Comparison of ENCODE assay signal across 8 cellular contexts in genomic region chr1:59295603-59296002, GRCh38. TPM values are rescaled to one million over a fixed set of nuclear protein-coding genes. Genes with fewer than 3 reads are reported as not detected.
DNase-seq lines count a peak whose midpoint lies in the region; ATAC-seq, FAIRE-seq and TF ChIP-seq lines count a peak whose summit lies in the region.

No MANE protein-coding gene starts in this region.

- no peak overlapping the region for H2AK5ac ChIP-seq in mesendoderm (ENCODE audit: low read length)

- H3K9me3 ChIP-seq in heart right ventricle (no peaks in the 10 kb centered on the region), GM12878 (replicated peaks; ENCODE audit: control insufficient read depth, insufficient read depth, low read length) (no peaks in the 10 kb centered on the region), uterus (no peaks in the 10 kb centered on the region)

- no peak overlapping the region for H3K56ac ChIP-seq in mesendoderm (ENCODE audit: low read length)

- TF ChIP-seq CTCF in heart right ventricle (IDR thresholded peaks at IDR 0.05) = no peak
- TF ChIP-seq CTCF in GM12878 (IDR thresholded peaks at IDR 0.05 in 2 of 3, conservative IDR thresholded peaks at IDR 0.05 in 1 of 3; ENCODE audit: control insufficient read depth in 2 of 3, extremely low read depth in 1 of 3, insufficient read depth in 1 of 3, low read depth in 3 of 3, low read length in 3 of 3) = no peak
- TF ChIP-seq CTCF in uterus (IDR thresholded peaks at IDR 0.05) = no peak

- intact Hi-C loops in heart right ventricle (cut with DNase I) (loop anchor here (1.0 to 10.0 kb wide), 27 partner anchors 97 to 551 kb away; partner anchors contain the start of gene JUN (in 5 of the 10)), Right ventricle myocardium superior (cut with DNase I) (loop anchor here (2.0 to 10.0 kb wide), 5 partner anchors 141 to 511 kb away; partner anchors contain the start of gene JUN), GM12878 (cut with micrococcal nuclease; ENCODE audit: unreplicated experiment) (loop anchor here (2.0 to 10.0 kb wide), 6 partner anchors 151 to 511 kb away; partner anchors contain the start of gene JUN), uterus (cut with DNase I; ENCODE audit: low total_unique reads) (loop anchor here (10.0 kb wide), 1 partner anchor 59 kb away; no protein-coding TSS in a partner anchor)

- POLR2A ChIA-PET in GM12878 (lab: Charles Lee) = interaction anchor here (1.0 to 1.9 kb wide), 5 partner anchors 10 to 58 kb away, joined by 3 to 6 read pairs (median 3); no protein-coding TSS in a partner anchor

- H3K36me3 ChIP-seq in heart right ventricle = no peaks in the 10 kb centered on the region
- no peaks in the 10 kb centered on the region for H3K36me3 ChIP-seq in GM12878 (ENCODE audit: control insufficient read depth in 2 of 2, insufficient read depth in 2 of 2, low read length in 1 of 2)
- H3K36me3 ChIP-seq in mesendoderm (ENCODE audit: control insufficient read depth, insufficient read depth, low read length) = no peaks in the 10 kb centered on the region
- no peaks in the 10 kb centered on the region for H3K36me3 ChIP-seq in uterus

- H3K4me2 ChIP-seq in GM12878 (ENCODE audit: control insufficient read depth, insufficient read depth) (peak overlapping the region; percentile 84), mesendoderm (ENCODE audit: low read length) (no peak overlapping the region)

- no peak for ATAC-seq in heart right ventricle
- ATAC-seq in Right ventricle myocardium superior (ENCODE audit: poor library complexity) = no peak
- ATAC-seq in GM12878 = no peak
- no peak for ATAC-seq in HG02970 (IDR thresholded peaks at IDR 0.05; ENCODE audit: low FRiP score, unreplicated experiment)

- CTCF ChIA-PET in GM12878 (lab: Yijun Ruan, JAX) = interaction anchor here (0.5 to 2.1 kb wide), 6 partner anchors 23 to 514 kb away, joined by 3 to 6 read pairs (median 4); no protein-coding TSS in a partner anchor

- peak overlapping the region in 9 of 10 donors; percentile 45 to 68 (median 62) for H3K4me3 ChIP-seq in heart right ventricle
- H3K4me3 ChIP-seq in GM12878 = no peak overlapping the region
- no peak overlapping the region for H3K4me3 ChIP-seq in mesendoderm (ENCODE audit: low read length)
- peak overlapping the region; percentile 43 to 51 for H3K4me3 ChIP-seq in uterus

- H2BK120ac ChIP-seq in mesendoderm (ENCODE audit: low read depth, low read length) = no peak overlapping the region

- H3K79me2 ChIP-seq in GM12878 (ENCODE audit: control insufficient read depth, insufficient read depth, low read length) (no peaks in the 10 kb centered on the region; the same call in 1 of the 2 replicates), mesendoderm (ENCODE audit: control insufficient read depth, insufficient read depth, low read length) (no peaks in the 10 kb centered on the region)

- H3K79me1 ChIP-seq in mesendoderm (ENCODE audit: low read length) = no peaks in the 10 kb centered on the region

- H4K8ac ChIP-seq in mesendoderm (ENCODE audit: low read depth, low read length) = no peak overlapping the region

- no peak overlapping the region for H2BK5ac ChIP-seq in mesendoderm (ENCODE audit: low read length)

- no TSS peak for BruUV-seq in GM12878 (replicated peaks; lab: Mats Ljungman, UMichigan)

- H4K20me1 ChIP-seq in GM12878 (ENCODE audit: control insufficient read depth, insufficient read depth) = no peaks in the 10 kb centered on the region

- no peak for DNase-seq in heart right ventricle
- no peak for DNase-seq in Right ventricle myocardium superior
- no peak for DNase-seq in GM12878 (ENCODE audit: low read depth, low spot score)
- DNase-seq in mesendoderm = no peak
- no peak for DNase-seq in uterus
- no peak for DNase-seq in GM19238 (ENCODE audit: insufficient read length, low spot score)
- no peak for DNase-seq in NCI-H82 (lab: John Stamatoyannopoulos, UW)

- H3K4me1 ChIP-seq in heart right ventricle (peaks cover 0 to 60% (median 17%) of the 10 kb centered on the region in 9 donors), GM12878 (ENCODE audit: control insufficient read depth, insufficient read depth, low read length) (peaks cover 3% of the 10 kb centered on the region; the same call in 1 of the 2 replicates), mesendoderm (ENCODE audit: control insufficient read depth, low read depth, low read length) (peaks cover 3% of the 10 kb centered on the region), uterus (no peaks in the 10 kb centered on the region)

- WGBS in heart right ventricle, 2 donors = 32 to 36% methylated on average over 4 of the region's 4 CpGs
- 82% methylated on average over 4 of the region's 4 CpGs for WGBS in GM12878 (ENCODE audit: insufficient coverage, insufficient replicate concordance, low lambda C conversion rate, missing lambda C conversion rate)
- no CpG with 5 or more reads among the region's 4 CpGs for WGBS in mesendoderm (ENCODE audit: extremely low coverage, insufficient coverage, low lambda C conversion rate)

- FAIRE-seq in GM12878 (lab: Jason Lieb, UNC) = no peak

- no peak overlapping the region for H3K4ac ChIP-seq in mesendoderm (ENCODE audit: low read depth, low read length)

- SMC1A ChIA-PET in GM12878 (lab: Charles Lee; ENCODE audit: uncharacterized antibody, unreplicated experiment) = interaction anchor here (0.7 to 3.1 kb wide), 10 partner anchors 9 to 404 kb away, joined by 3 to 11 read pairs (median 4); no protein-coding TSS in a partner anchor

- no peak overlapping the region for H4K5ac ChIP-seq in mesendoderm (ENCODE audit: low read length)

- H3K27ac ChIP-seq in heart right ventricle (peak overlapping the region; percentile 92 to 99 (median 97)), GM12878 (ENCODE audit: control insufficient read depth, insufficient read depth) (no peak overlapping the region), mesendoderm (ENCODE audit: low read depth, low read length) (no peak overlapping the region), uterus (peak overlapping the region; percentile 96 to 99)

- peak overlapping the region; percentile 64 for H3K9ac ChIP-seq in GM12878 (ENCODE audit: control insufficient read depth, insufficient read depth, low read length)
- H3K9ac ChIP-seq in mesendoderm (ENCODE audit: low read length) = peak overlapping the region; percentile 52

- peak overlapping the region; percentile 90 for H2AFZ ChIP-seq in GM12878 (ENCODE audit: control insufficient read depth, low read depth, low read length)

- H3K27me3 ChIP-seq in heart right ventricle (no peaks in the 10 kb centered on the region), GM12878 (replicated peaks in 1 of 2; ENCODE audit: control insufficient read depth in 2 of 2, insufficient read depth in 2 of 2, low read length in 1 of 2) (no peaks in the 10 kb centered on the region), mesendoderm (ENCODE audit: insufficient read depth, low read length, poor library complexity) (no peaks in the 10 kb centered on the region), uterus (no peaks in the 10 kb centered on the region)

- H3K23ac ChIP-seq in mesendoderm (ENCODE audit: low read length) = no peak overlapping the region

- H3K18ac ChIP-seq in mesendoderm (ENCODE audit: low read length) = no peak overlapping the region

- TF ChIP-seq POLR2A in GM12878 (IDR thresholded peaks at IDR 0.05; ENCODE audit: low read depth, low read length) (no peak), uterus (IDR thresholded peaks at IDR 0.05) (no peak)

- TF ChIP-seq EP300 in GM12878 (IDR thresholded peaks at IDR 0.05; ENCODE audit: borderline replicate concordance in 1 of 2, control insufficient read depth in 1 of 2, low read depth in 2 of 2, low read length in 2 of 2) = no peak

- in situ Hi-C loops in GM12878 (cut with MboI) = loop anchor here (5.0 to 10.0 kb wide), 2 partner anchors 402 to 511 kb away; partner anchors contain the start of gene JUN

- no peak overlapping the region for H2BK15ac ChIP-seq in mesendoderm (replicated peaks; ENCODE audit: low read depth)

- no peak for TF ChIP-seq RAD21 in GM12878 (IDR thresholded peaks at IDR 0.05; ENCODE audit: insufficient read depth, low read depth, low read length)

- RAD21 ChIA-PET in GM12878 (lab: Charles Lee; ENCODE audit: unreplicated experiment) = interaction anchor here (0.6 to 2.2 kb wide), 10 partner anchors 10 to 512 kb away, joined by 3 to 9 read pairs (median 4); partner anchors contain the start of gene JUN

TF ChIP-seq in GM12878, 131 proteins besides CTCF, POLR2A, EP300 and RAD21 (continues in another document):
- TF ChIP-seq FOS (IDR thresholded peaks at IDR 0.05; ENCODE audit: borderline replicate concordance, extremely low read depth, insufficient read length) = no peak
- no peak for TF ChIP-seq E2F4 (IDR thresholded peaks at IDR 0.05; ENCODE audit: low read depth, low read length)
- TF ChIP-seq CBFB (IDR thresholded peaks at IDR 0.05; ENCODE audit: low read depth) = no peak
- no peak for TF ChIP-seq NBN (IDR thresholded peaks at IDR 0.05)

RNA-seq across cellular contexts. Expression of gene FGGY, which starts 1.3 kb away (rescaled TPM):
- total RNA-seq in heart right ventricle = 10 to 100 TPM; 26.3 to 51.8 (median 36.6) TPM
- polyA plus RNA-seq in heart right ventricle = 1 to 10 TPM; 3.1 to 9.5 TPM
- 23.1 TPM for total RNA-seq in Right ventricle myocardium superior
- total RNA-seq in GM12878 (2013; cell fraction: nucleolus; rRNA removed) = 27.9 and 29.7 TPM in 2 replicates
- 5.7 and 6.7 TPM in 2 replicates for total RNA-seq in GM12878 (2014; rRNA removed)
- 7.5 and 8.7 TPM in 2 replicates for total RNA-seq in GM12878 (2014; rRNA removed; fragmentation: Illumina TruSeq; extraction: Trizol)
- total RNA-seq in GM12878 (2021) = 7.3 and 11.9 TPM in 2 replicates
- 5.9 TPM for polyA plus RNA-seq in GM12878 (2011; ENCODE audit: low read depth)
- 11.5 and 14.5 TPM in 2 replicates for polyA plus RNA-seq in GM12878 (2011; rRNA removed)
- polyA plus RNA-seq in GM12878 (2011; cell fraction: cytosol; rRNA removed) = 9.1 and 9.5 TPM in 2 replicates
- 7.1 and 10.0 TPM in 2 replicates for polyA plus RNA-seq in GM12878 (2011; cell fraction: nucleus; rRNA removed)
- polyA plus RNA-seq in GM12878 (2012) = 4.7 and 7.0 TPM in 2 replicates
- polyA plus RNA-seq in GM12878 (2014; fragmentation: Illumina TruSeq; extraction: Trizol) = 6.6 and 7.6 TPM in 2 replicates
- polyA plus RNA-seq in GM12878 (2014; fragmentation: Nextera tagmentation; extraction: Ambion mirVana) = 1 to 10 TPM; 9.1 to 9.5 TPM
- 5.0 and 6.3 TPM in 2 replicates for polyA plus RNA-seq in GM12878 (2014; rRNA removed)
- 1 to 10 TPM; 6.2 to 7.6 TPM for polyA plus RNA-seq in GM12878 (2016; fragmentation: Nextera tagmentation; extraction: Ambion mirVana)
- polyA minus RNA-seq in GM12878 (2011; rRNA and poly(A)+ RNA removed) = 24.3 and 27.8 TPM in 2 replicates
- polyA minus RNA-seq in GM12878 (2011; cell fraction: cytosol; rRNA and poly(A)+ RNA removed) = 3.0 and 5.3 TPM in 2 replicates
- 28.2 and 31.9 TPM in 2 replicates for polyA minus RNA-seq in GM12878 (2011; cell fraction: nucleus; rRNA and poly(A)+ RNA removed)
- polyA plus RNA-seq in mesendoderm (2013, experiment 1 of 2) = 3.0 TPM
- 2.6 TPM for polyA plus RNA-seq in mesendoderm (2013, experiment 2 of 2)
- 100 to 1,000 TPM in 1 of 4 donors, 10 to 100 TPM in 3; 20.6 to 138 (median 32.8) TPM for total RNA-seq in uterus

Comparison
In these comparisons a context has a peak if more than half of its experiments do, and no peak if none do; other contexts are left out.
1. H3K27ac ChIP-seq: peak in heart right ventricle (10 of 10) and uterus (2 of 2); none in GM12878 (single experiment) and mesendoderm (single experiment).
2. H3K4me3 ChIP-seq: peak in heart right ventricle (9 of 10) and uterus (2 of 2); none in GM12878 (single experiment) and mesendoderm (single experiment).